In the genomic region with DNA sequence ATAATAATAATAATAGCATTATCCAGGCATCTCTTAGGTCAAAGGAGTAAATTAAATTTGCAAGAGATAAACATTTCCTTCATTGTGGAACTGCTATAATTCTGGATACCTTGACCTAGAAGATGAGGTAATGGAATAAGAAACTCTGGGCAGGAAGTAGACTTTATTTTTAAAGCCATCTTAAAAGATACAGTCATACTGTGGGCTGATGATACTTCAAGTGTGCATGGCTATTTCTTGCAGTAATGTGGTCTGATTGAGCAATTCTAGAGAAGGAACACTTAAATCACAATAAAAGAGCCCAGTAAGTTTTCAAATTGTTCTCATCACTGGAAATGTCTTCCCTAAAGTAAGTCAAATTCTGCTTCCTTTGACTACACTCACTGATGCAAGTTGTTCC, we compare ENCODE assay signal across 19 cellular contexts.
DNase-seq lines count a peak whose midpoint lies in the region; ATAC-seq and TF ChIP-seq lines count a peak whose summit lies in the region.
"Had no signal": no experiment of that assay in that cellular context is flagged by ENCODE, and none has a peak within 500 bp of the region (broad histone marks: within the 10 kb centered on the region; RNA-seq: fewer than 3 reads in every experiment).

No MANE protein-coding gene starts in this region.

- POLR2A ChIA-PET in naive thymus-derived CD4-positive, alpha-beta T cell (lab: Charles Lee): no interaction called here

- H3K36me3 Mint-ChIP-seq in CD14-positive monocyte (no peaks in the 10 kb centered on the region), type B pancreatic cell (no peaks in the 10 kb centered on the region)
- no peaks in the 10 kb centered on the region for H3K36me3 Mint-ChIP-seq in naive thymus-derived CD4-positive, alpha-beta T cell
- H3K36me3 Mint-ChIP-seq: activated naive CD8-positive, alpha-beta T cell treated with anti-CD3 and anti-CD28 coated beads for 36 hours had no signal

- H3K9me3 ChIP-seq in naive thymus-derived CD4-positive, alpha-beta T cell (ENCODE audit: control insufficient read depth in 2 of 3, low read length in 3 of 3): no peaks in the 10 kb centered on the region

- peak; percentile 24 for ATAC-seq in naive thymus-derived CD4-positive, alpha-beta T cell
- ATAC-seq in GM21723 (IDR thresholded peaks at IDR 0.05; ENCODE audit: unreplicated experiment) (no peak), GM18517 (IDR thresholded peaks at IDR 0.05; ENCODE audit: unreplicated experiment) (no peak)
- ATAC-seq: K562 had no signal

- peaks cover 0 to 1% (median 0%) of the 10 kb centered on the region in 3 donors for H3K27me3 Mint-ChIP-seq in CD14-positive monocyte (ENCODE audit: low read depth in 3 of 3)
- H3K27me3 Mint-ChIP-seq in naive thymus-derived CD4-positive, alpha-beta T cell: peaks cover 0 to 14% (median 5%) of the 10 kb centered on the region in 5 donors
- H3K27me3 Mint-ChIP-seq in type B pancreatic cell: no peaks in the 10 kb centered on the region
- H3K27me3 Mint-ChIP-seq: CD4-positive, alpha-beta T cell had no signal

- no peak for TF ChIP-seq CTCF in CD14-positive monocyte (IDR thresholded peaks at IDR 0.05)
- TF ChIP-seq CTCF in astrocyte of the spinal cord (IDR thresholded peaks at IDR 0.05; ENCODE audit: low read depth, low read length): no peak
- no peak for TF ChIP-seq CTCF in type B pancreatic cell (conservative IDR thresholded peaks at IDR 0.05)

- no peaks in the 10 kb centered on the region for H3K4me1 ChIP-seq in naive thymus-derived CD4-positive, alpha-beta T cell (ENCODE audit: control insufficient read depth in 2 of 2, insufficient read depth in 2 of 2, low read length in 2 of 2)

- CTCF ChIA-PET in naive thymus-derived CD4-positive, alpha-beta T cell (lab: Charles Lee): no interaction called here

- DNase-seq in CD14-positive monocyte (ENCODE audit: low spot score) (no peak), KBM-7 (peak; percentile 14), astrocyte of the spinal cord (ENCODE audit: low read depth, low spot score) (peak; percentile 55), type B pancreatic cell (ENCODE audit: extremely low spot score, unreplicated experiment) (no peak), NCI-H2081 (lab: John Stamatoyannopoulos, UW) (no peak)
- DNase-seq in naive thymus-derived CD4-positive, alpha-beta T cell: no peak
- DNase-seq: activated CD8-positive, alpha-beta memory T cell treated with anti-CD3 and anti-CD28 coated beads, Interleukin-2, amount 50 U/mL, for 48 hours; activated naive CD8-positive, alpha-beta T cell treated with anti-CD3 and anti-CD28 coated beads for 36 hours; CD4-positive, alpha-beta T cell; foreskin melanocyte; NCI-H2081 treated with DMSO at 0.1 percent for 48 hours; SHP77 treated with DMSO at 0.1 percent for 48 hours; stimulated activated CD4-positive, alpha-beta T cell treated with anti-CD3 and anti-CD28 coated beads, Interleukin-4, amount 100 ng/mL, for 4 hours; stimulated activated naive CD4-positive, alpha-beta T cell treated with Interleukin-2 at 50 U/mL for 16 hours; WERI-Rb-1 had no signal

- in situ Hi-C loops in KBM-7 (cut with MboI; ENCODE audit: low pct_unique_long_range_greater_than_20kb, low sequenced_read_pairs): no loop called here
- in situ Hi-C loops in astrocyte of the spinal cord (cut with HindIII; ENCODE audit: low sequenced_read_pairs): no loop called here

- H3K4me1 Mint-ChIP-seq in CD14-positive monocyte (peaks cover 17% of the 10 kb centered on the region), type B pancreatic cell (ENCODE audit: unreplicated experiment) (no peaks in the 10 kb centered on the region)
- peaks cover 0 to 3% (median 0%) of the 10 kb centered on the region in 7 donors for H3K4me1 Mint-ChIP-seq in naive thymus-derived CD4-positive, alpha-beta T cell

- H3K9me3 Mint-ChIP-seq in CD14-positive monocyte (peaks cover 0 to 3% (median 0%) of the 10 kb centered on the region in 7 donors), type B pancreatic cell (no peaks in the 10 kb centered on the region)
- H3K9me3 Mint-ChIP-seq in naive thymus-derived CD4-positive, alpha-beta T cell: no peaks in the 10 kb centered on the region
- H3K9me3 Mint-ChIP-seq: activated naive CD8-positive, alpha-beta T cell treated with anti-CD3 and anti-CD28 coated beads for 36 hours; CD4-positive, alpha-beta T cell had no signal

- H3K4me3 ChIP-seq in astrocyte of the spinal cord (ENCODE audit: low read depth, low read length): no peak overlapping the region
- no peak overlapping the region for H3K4me3 ChIP-seq in naive thymus-derived CD4-positive, alpha-beta T cell (ENCODE audit: low read length)
- H3K4me3 ChIP-seq: coronary artery, K562 had no signal

- H3K4me3 Mint-ChIP-seq in CD14-positive monocyte: no peak overlapping the region
- no peak overlapping the region for H3K4me3 Mint-ChIP-seq in naive thymus-derived CD4-positive, alpha-beta T cell
- H3K4me3 Mint-ChIP-seq in type B pancreatic cell: no peak overlapping the region
- H3K4me3 Mint-ChIP-seq: activated naive CD8-positive, alpha-beta T cell treated with anti-CD3 and anti-CD28 coated beads for 36 hours; CD4-positive, alpha-beta T cell had no signal

- H3K27ac ChIP-seq in naive thymus-derived CD4-positive, alpha-beta T cell (ENCODE audit: low read depth, low read length): no peak overlapping the region
- H3K27ac ChIP-seq: coronary artery, WERI-Rb-1 had no signal

- no peaks in the 10 kb centered on the region for H3K27me3 ChIP-seq in naive thymus-derived CD4-positive, alpha-beta T cell (ENCODE audit: control insufficient read depth in 2 of 2, insufficient read depth in 2 of 2, low read length in 2 of 2)

- intact Hi-C loops in CD14-positive monocyte (cut with micrococcal nuclease): no loop called here
- intact Hi-C loops in naive thymus-derived CD4-positive, alpha-beta T cell (cut with micrococcal nuclease): no loop called here

- peak overlapping the region; percentile 59 to 81 (median 73) for H3K27ac Mint-ChIP-seq in CD14-positive monocyte
- no peak overlapping the region for H3K27ac Mint-ChIP-seq in naive thymus-derived CD4-positive, alpha-beta T cell
- H3K27ac Mint-ChIP-seq in type B pancreatic cell: no peak overlapping the region
- H3K27ac Mint-ChIP-seq: activated naive CD8-positive, alpha-beta T cell treated with anti-CD3 and anti-CD28 coated beads for 36 hours; CD4-positive, alpha-beta T cell had no signal

- no peaks in the 10 kb centered on the region for H3K36me3 ChIP-seq in naive thymus-derived CD4-positive, alpha-beta T cell (ENCODE audit: control insufficient read depth in 2 of 3, insufficient read depth in 3 of 3, low read length in 3 of 3)
- H3K36me3 ChIP-seq: WERI-Rb-1 had no signal

Comparison
In these comparisons a context has a peak if more than half of its experiments do, and no peak if none do; other contexts are left out.
1. DNase-seq: peak in KBM-7 (single experiment) and astrocyte of the spinal cord (single experiment); none in CD14-positive monocyte (single experiment), naive thymus-derived CD4-positive, alpha-beta T cell (0 of 9), type B pancreatic cell (single experiment) and NCI-H2081 (0 of 2).
2. H3K27ac Mint-ChIP-seq: peak in CD14-positive monocyte (7 of 7); none in naive thymus-derived CD4-positive, alpha-beta T cell (0 of 9) and type B pancreatic cell (single experiment).